ENCODE assay signal across 12 cellular contexts in the genomic region with DNA sequence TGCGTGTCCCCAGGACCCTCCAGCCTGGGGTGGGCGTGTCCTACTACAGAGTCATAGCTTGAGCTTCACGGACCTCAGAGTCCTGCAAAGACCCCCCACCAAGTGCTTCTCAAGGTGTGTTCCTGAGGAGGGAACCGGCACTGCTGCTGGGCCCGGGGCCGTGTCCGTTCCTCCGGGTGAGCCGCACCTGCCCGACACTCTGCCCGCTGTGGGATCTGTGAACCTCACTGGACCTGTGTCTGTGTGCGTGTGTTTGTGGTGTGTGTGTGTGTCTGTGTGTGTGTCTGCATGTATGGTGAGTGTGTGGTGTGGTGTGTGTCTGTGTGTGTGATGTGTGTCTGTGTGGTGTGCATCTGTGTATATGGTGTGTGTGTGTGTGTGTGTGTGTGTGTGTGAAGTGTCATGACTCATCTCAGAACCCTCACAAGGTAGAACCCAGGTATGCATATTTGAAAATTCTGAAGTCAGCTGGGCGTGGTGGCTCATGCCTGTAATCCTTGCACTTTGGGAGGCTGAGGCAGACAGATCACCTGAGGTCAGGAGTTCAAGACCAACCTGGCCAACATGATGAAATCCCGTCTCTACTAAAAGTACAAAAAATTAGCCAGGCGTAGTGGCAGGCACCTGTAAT.
"Had no signal": no experiment of that assay in that cellular context is flagged by ENCODE, and none has a peak within 500 bp of the region (broad histone marks: within the 10 kb centered on the region; RNA-seq: fewer than 3 reads in every experiment).

No MANE protein-coding gene starts in this region.

- H3K4me3 Mint-ChIP-seq: activated CD8-positive, alpha-beta T cell treated with anti-CD3 and anti-CD28 coated beads, Interleukin-2, amount 10 ng/mL, durations not matched to agents 7 days and 5 days; stimulated activated memory B cell treated with anti-CD40 and anti-IgM and Interleukin-4, amounts not matched to agents 10 μg/mL and 1 μg/mL and 100 μg/mL, for 72 hours had no signal

- FAIRE-seq: colon had no signal

- H3K36me3 ChIP-seq: cardiac muscle cell, gastroesophageal sphincter, right atrium auricular region, tibial nerve had no signal

- H3K36me3 Mint-ChIP-seq: stimulated activated memory B cell treated with anti-CD40 and anti-IgM and Interleukin-4, amounts not matched to agents 10 μg/mL and 1 μg/mL and 100 μg/mL, for 72 hours had no signal

- H3K27ac Mint-ChIP-seq: activated CD8-positive, alpha-beta T cell treated with anti-CD3 and anti-CD28 coated beads, Interleukin-2, amount 10 ng/mL, durations not matched to agents 7 days and 5 days; stimulated activated memory B cell treated with anti-CD40 and anti-IgM and Interleukin-4, amounts not matched to agents 10 μg/mL and 1 μg/mL and 100 μg/mL, for 72 hours had no signal

- H3K27me3 ChIP-seq: cardiac muscle cell, gastroesophageal sphincter, right atrium auricular region, tibial nerve had no signal

- H3K79me2 ChIP-seq: parathyroid adenoma had no signal

- ATAC-seq: activated CD8-positive, alpha-beta T cell treated with anti-CD3 and anti-CD28 coated beads, Interleukin-2, amount 10 ng/mL, durations not matched to agents 7 days and 5 days; gastroesophageal sphincter; left ventricle myocardium superior; stimulated activated memory B cell treated with anti-CD40 and anti-IgM and Interleukin-4, amounts not matched to agents 10 μg/mL and 1 μg/mL and 100 μg/mL, for 72 hours had no signal

- H3K27ac ChIP-seq: cardiac muscle cell, gastroesophageal sphincter, parathyroid adenoma, tibial nerve had no signal

- H3K9me3 ChIP-seq: gastroesophageal sphincter, right atrium auricular region, tibial nerve had no signal

- H3K9ac ChIP-seq: parathyroid adenoma had no signal

- H3K4me3 ChIP-seq: cardiac muscle cell, gastroesophageal sphincter, right atrium auricular region, tibial nerve had no signal

- H3K4me1 ChIP-seq: parathyroid adenoma had no signal

- DNase-seq: activated CD8-positive, alpha-beta memory T cell treated with anti-CD3 and anti-CD28 coated beads, Interleukin-2, amount 50 U/mL, for 48 hours; activated CD8-positive, alpha-beta T cell treated with anti-CD3 and anti-CD28 coated beads, Interleukin-2, amount 10 ng/mL, durations not matched to agents 7 days and 5 days; aorta; islet precursor cell; left ventricle myocardium superior had no signal

- H3K9me3 Mint-ChIP-seq: stimulated activated memory B cell treated with anti-CD40 and anti-IgM and Interleukin-4, amounts not matched to agents 10 μg/mL and 1 μg/mL and 100 μg/mL, for 72 hours had no signal

- H2AFZ ChIP-seq: parathyroid adenoma had no signal
